Comparison of ENCODE assay signal across 11 cellular contexts in the genomic region with DNA sequence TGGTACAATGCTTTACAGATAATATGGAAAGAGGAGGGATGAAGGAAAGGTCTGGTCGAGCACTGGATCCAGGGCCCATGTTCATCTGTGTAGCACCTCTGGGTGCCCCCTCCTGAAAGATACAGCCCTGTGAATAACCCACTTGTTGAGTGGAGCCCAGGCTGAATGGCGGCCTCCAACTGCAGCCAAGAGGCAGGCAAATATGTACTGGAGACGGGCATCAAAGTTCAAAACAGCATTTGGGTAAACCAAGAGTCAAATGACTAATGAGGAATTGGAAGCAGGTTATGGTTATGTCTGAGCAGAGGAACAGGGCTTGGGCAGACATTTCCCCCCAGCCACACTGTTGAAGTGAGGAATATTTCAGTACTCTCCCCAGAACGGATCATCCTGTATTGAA. TPM values are rescaled to one million over a fixed set of nuclear protein-coding genes. Genes with fewer than 3 reads are reported as not detected.
"Had no signal": no experiment of that assay in that cellular context is flagged by ENCODE, and none has a peak within 500 bp of the region (broad histone marks: within the 10 kb centered on the region; RNA-seq: fewer than 3 reads in every experiment).

No MANE protein-coding gene starts in this region.

- H3K36me3 ChIP-seq: HAP-1 had no signal

- H3K9ac ChIP-seq: KMS-11 had no signal

- FAIRE-seq: HTR-8/SVneo had no signal

- H3K4me1 ChIP-seq: HAP-1 had no signal

- ATAC-seq: HCT116 had no signal

- H3K27ac ChIP-seq: KMS-11 had no signal

- DNase-seq: GOT3, H7, HFFc6, KBM-7 had no signal

- H3K4me2 ChIP-seq: KMS-11 had no signal

- H3K4me3 ChIP-seq: HAP-1 had no signal

- H3K9me3 ChIP-seq: HAP-1 had no signal

RNA-seq across cellular contexts. Expression of a gene that starts 1.1 kb away (rescaled TPM):
- total RNA-seq: H4, H7, HT-29 had no signal
- polyA plus RNA-seq: IgD-negative memory B cell had no signal
